In the genomic region with DNA sequence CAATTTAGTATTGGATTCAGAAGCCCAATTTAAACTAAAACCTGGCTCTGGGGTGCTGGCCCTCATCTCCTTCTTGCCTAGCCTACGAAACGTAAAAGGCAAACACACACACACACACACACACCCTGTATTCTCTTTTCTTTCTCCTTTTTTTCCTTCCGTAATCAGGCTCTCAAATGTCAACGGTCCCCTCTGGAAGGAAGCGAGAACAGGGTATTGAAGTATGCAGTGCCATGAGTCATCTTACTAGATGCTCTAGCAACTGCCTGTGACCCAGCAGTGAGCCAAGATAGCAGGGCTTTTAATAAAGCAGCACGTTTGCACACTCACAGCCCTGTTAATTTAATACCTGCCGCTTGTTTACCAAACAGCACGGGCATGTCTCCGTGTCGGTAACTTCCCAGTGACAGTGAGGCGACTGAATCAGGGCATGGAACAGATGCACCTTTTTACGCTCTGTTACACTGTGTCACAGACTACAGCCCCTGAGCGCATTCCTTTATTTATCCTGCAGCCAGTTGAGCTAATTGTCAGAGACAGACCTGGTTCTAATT, we compare ENCODE assay signal across 9 cellular contexts.
DNase-seq lines count a peak whose midpoint lies in the region; ATAC-seq and TF ChIP-seq lines count a peak whose summit lies in the region.
"Had no signal": no experiment of that assay in that cellular context is flagged by ENCODE, and none has a peak within 500 bp of the region (broad histone marks: within the 10 kb centered on the region; RNA-seq: fewer than 3 reads in every experiment).

No MANE protein-coding gene starts in this region.

- no peaks in the 10 kb centered on the region for H3K9me3 ChIP-seq in naive thymus-derived CD4-positive, alpha-beta T cell (ENCODE audit: control insufficient read depth in 2 of 3, low read length in 3 of 3)

- POLR2A ChIA-PET in naive thymus-derived CD4-positive, alpha-beta T cell (lab: Charles Lee): no interaction called here

- no peak overlapping the region for H3K27ac ChIP-seq in naive thymus-derived CD4-positive, alpha-beta T cell (ENCODE audit: low read depth, low read length)

- CTCF ChIA-PET in naive thymus-derived CD4-positive, alpha-beta T cell (lab: Charles Lee): no interaction called here

- DNase-seq in G401 (ENCODE audit: low spot score): peak; percentile 83
- DNase-seq in NCI-H69 (lab: John Stamatoyannopoulos, UW): peak; percentile 98
- peak; percentile 80 for DNase-seq in fibroblast of peridontal ligament (ENCODE audit: extremely low read depth)
- peak; percentile 68 for DNase-seq in pulmonary artery endothelial cell (ENCODE audit: low read depth, low spot score)
- no peak for DNase-seq in naive thymus-derived CD4-positive, alpha-beta T cell
- DNase-seq in central memory CD4-positive, alpha-beta T cell: no peak
- DNase-seq in GM13976 (ENCODE audit: low spot score): no peak

- TF ChIP-seq CTCF in GM13976 (IDR thresholded peaks at IDR 0.05; ENCODE audit: borderline replicate concordance, control extremely low read depth, extremely low read depth, insufficient read depth, missing control alignments): no peak

- intact Hi-C loops in naive thymus-derived CD4-positive, alpha-beta T cell (cut with micrococcal nuclease): no loop called here

- no peaks in the 10 kb centered on the region for H3K27me3 ChIP-seq in naive thymus-derived CD4-positive, alpha-beta T cell (ENCODE audit: control insufficient read depth in 2 of 2, insufficient read depth in 2 of 2, low read length in 2 of 2)

- H3K9me3 Mint-ChIP-seq in naive thymus-derived CD4-positive, alpha-beta T cell: peaks cover 0 to 6% (median 0%) of the 10 kb centered on the region in 11 donors

- H3K4me3 ChIP-seq in naive thymus-derived CD4-positive, alpha-beta T cell (ENCODE audit: low read length): no peak overlapping the region
- H3K4me3 ChIP-seq: skin epidermis had no signal

- no peaks in the 10 kb centered on the region for H3K27me3 Mint-ChIP-seq in naive thymus-derived CD4-positive, alpha-beta T cell

- H3K27ac Mint-ChIP-seq in naive thymus-derived CD4-positive, alpha-beta T cell: no peak overlapping the region

- no peak for ATAC-seq in GM18909 (IDR thresholded peaks at IDR 0.05; ENCODE audit: poor library complexity, unreplicated experiment)
- ATAC-seq in naive thymus-derived CD4-positive, alpha-beta T cell: no peak

- in situ Hi-C loops in G401 (cut with HindIII; ENCODE audit: low sequenced_read_pairs): no loop called here
- in situ Hi-C loops in GM13976 (cut with MboI; ENCODE audit: low sequenced_read_pairs, unreplicated experiment): no loop called here

- no peaks in the 10 kb centered on the region for H3K4me1 ChIP-seq in naive thymus-derived CD4-positive, alpha-beta T cell (ENCODE audit: control insufficient read depth in 2 of 2, insufficient read depth in 2 of 2, low read length in 2 of 2)

- H3K4me3 Mint-ChIP-seq in naive thymus-derived CD4-positive, alpha-beta T cell: no peak overlapping the region

- H3K4me1 Mint-ChIP-seq in naive thymus-derived CD4-positive, alpha-beta T cell: no peaks in the 10 kb centered on the region

- no peaks in the 10 kb centered on the region for H3K36me3 ChIP-seq in naive thymus-derived CD4-positive, alpha-beta T cell (ENCODE audit: control insufficient read depth in 2 of 3, insufficient read depth in 3 of 3, low read length in 3 of 3)

- no peaks in the 10 kb centered on the region for H3K36me3 Mint-ChIP-seq in naive thymus-derived CD4-positive, alpha-beta T cell

Comparison
In these comparisons a context has a peak if more than half of its experiments do, and no peak if none do; other contexts are left out.
1. DNase-seq: peak in G401 (single experiment), NCI-H69 (single experiment), fibroblast of peridontal ligament (single experiment) and pulmonary artery endothelial cell (single experiment); none in naive thymus-derived CD4-positive, alpha-beta T cell (0 of 9), central memory CD4-positive, alpha-beta T cell (single experiment) and GM13976 (single experiment).